In genomic region chr9:137303031-137303892, GRCh38 we compare ENCODE assay signal across 8 cellular contexts. TPM values are rescaled to one million over a fixed set of nuclear protein-coding genes. Genes with fewer than 3 reads are reported as not detected.
DNase-seq lines count a peak whose midpoint lies in the region; ATAC-seq and TF ChIP-seq lines count a peak whose summit lies in the region.

No MANE protein-coding gene starts in this region.

- ATAC-seq in Right ventricle myocardium superior (ENCODE audit: poor library complexity) (no peak), Right ventricle myocardium inferior (no peak), HG03108 (IDR thresholded peaks at IDR 0.05; ENCODE audit: unreplicated experiment) (no peak)

- H3K9me3 Mint-ChIP-seq in mesothelial cell of epicardium = no peaks in the 10 kb centered on the region

- peak overlapping the region; percentile 61 for H3K27ac Mint-ChIP-seq in mesothelial cell of epicardium

- H3K4me1 Mint-ChIP-seq in mesothelial cell of epicardium = peaks cover 23% of the 10 kb centered on the region

- TF ChIP-seq CTCF in coronary artery (IDR thresholded peaks at IDR 0.05) (no peak), mesothelial cell of epicardium (IDR thresholded peaks at IDR 0.05; ENCODE audit: unreplicated experiment) (no peak)

- H3K36me3 Mint-ChIP-seq in mesothelial cell of epicardium = no peaks in the 10 kb centered on the region

- peaks cover 18% of the 10 kb centered on the region for H3K27me3 Mint-ChIP-seq in mesothelial cell of epicardium (ENCODE audit: low read depth)

- H3K4me3 Mint-ChIP-seq in mesothelial cell of epicardium = peak overlapping the region; percentile 49

- DNase-seq in Right ventricle myocardium superior (peak; percentile 38), Right ventricle myocardium inferior (ENCODE audit: missing footprints) (no peak), coronary artery (ENCODE audit: low spot score) (no peak), mesothelial cell of epicardium (ENCODE audit: low spot score in 2 of 2, unreplicated experiment in 2 of 2) (no peak), NCI-H1694 (lab: John Stamatoyannopoulos, UW) (no peak), OCI-M2 (lab: John Stamatoyannopoulos, UW; ENCODE audit: unreplicated experiment) (no peak)
- DNase-seq in activated CD8-positive, alpha-beta memory T cell treated with anti-CD3 and anti-CD28 coated beads for 24 hours = no peak

- peak overlapping the region in 1 of 2 donors; percentile 80 for H3K27ac ChIP-seq in coronary artery

- intact Hi-C loops in Right ventricle myocardium superior (cut with DNase I) = no loop called here
- intact Hi-C loops in Right ventricle myocardium inferior (cut with DNase I) = no loop called here

- peak overlapping the region; percentile 69 for H3K4me3 ChIP-seq in coronary artery

RNA-seq across cellular contexts. Expression of gene NRARP, which starts 1.2 kb away (rescaled TPM):
- total RNA-seq in Right ventricle myocardium superior (4.4 TPM), Right ventricle myocardium inferior (4.7 TPM), mesothelial cell of epicardium (7.4 to 9.6 TPM (median 9.2 TPM) in 3 replicates)

RNA-seq across cellular contexts. Expression of gene TOR4A, which starts 25.7 kb away (rescaled TPM):
- 16.6 TPM for total RNA-seq in Right ventricle myocardium superior
- total RNA-seq in Right ventricle myocardium inferior = 16.5 TPM
- 5.7 to 6.5 TPM (median 6.5 TPM) in 3 replicates for total RNA-seq in mesothelial cell of epicardium

RNA-seq across cellular contexts. Expression of gene NELFB, which starts 48.1 kb away (rescaled TPM):
- total RNA-seq in Right ventricle myocardium superior (39.9 TPM), Right ventricle myocardium inferior (37.9 TPM), mesothelial cell of epicardium (51.6 to 54.8 TPM (median 53.3 TPM) in 3 replicates)

RNA-seq across cellular contexts. Expression of gene STPG3, which starts 52.2 kb away (rescaled TPM):
- total RNA-seq in Right ventricle myocardium superior (1.3 TPM), Right ventricle myocardium inferior (1.4 TPM), mesothelial cell of epicardium (0.18 to 0.29 TPM in 2 of 3 replicates, not detected in the other)
